Comparison of ENCODE assay signal across 13 cellular contexts in the genomic region with DNA sequence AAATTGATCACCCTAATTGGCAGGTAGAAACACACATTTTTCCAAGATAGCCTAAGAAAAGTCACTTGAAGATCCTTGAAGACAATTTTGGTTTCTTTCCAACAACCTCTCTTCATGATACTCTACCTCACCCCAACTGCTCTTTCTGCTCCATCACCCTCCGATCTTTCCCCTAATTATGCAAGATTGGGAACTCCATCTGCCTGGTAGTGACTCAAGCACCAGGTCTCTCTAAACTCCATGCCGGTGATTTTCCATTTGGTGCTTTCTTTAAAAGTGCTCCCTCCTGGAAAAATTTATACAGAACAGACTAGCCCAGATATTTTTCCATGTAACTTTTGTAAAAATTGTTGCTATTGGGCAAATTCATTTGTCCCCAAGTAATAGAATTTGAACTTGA. TPM values are rescaled to one million over a fixed set of nuclear protein-coding genes. Genes with fewer than 3 reads are reported as not detected.
DNase-seq lines count a peak whose midpoint lies in the region; ATAC-seq and TF ChIP-seq lines count a peak whose summit lies in the region.
"Had no signal": no experiment of that assay in that cellular context is flagged by ENCODE, and none has a peak within 500 bp of the region (broad histone marks: within the 10 kb centered on the region; RNA-seq: fewer than 3 reads in every experiment).

No MANE protein-coding gene starts in this region.

- H3K4me1 Mint-ChIP-seq in neural crest cell, result peaks cover 24% of the 10 kb centered on the region

- H3K4me1 ChIP-seq in Loucy (ENCODE audit: insufficient read depth, low read length, poor library complexity, severe bottlenecking), result peaks cover 20% of the 10 kb centered on the region
- peaks cover 22 to 36% of the 10 kb centered on the region in 2 donors for H3K4me1 ChIP-seq in adrenal gland (replicated peaks in 1 of 2)

- 51 to 76% (median 69%) methylated on average over 2 of the region's 2 CpGs for WGBS in adrenal gland, 4 donors

- H4K20me1 ChIP-seq in Loucy (ENCODE audit: insufficient read depth, low read length, poor library complexity, severe bottlenecking), result peaks cover 10% of the 10 kb centered on the region

- TF ChIP-seq POLR2A in adrenal gland (IDR thresholded peaks at IDR 0.05), result peak in 1 of 2 donors; percentile 30

- no peaks in the 10 kb centered on the region for H3K27me3 ChIP-seq in Loucy (ENCODE audit: insufficient read depth, low read length, poor library complexity, severe bottlenecking)
- H3K27me3 ChIP-seq in adrenal gland, result no peaks in the 10 kb centered on the region

- peak overlapping the region; percentile 81 for H3K4me2 ChIP-seq in Loucy (ENCODE audit: low read depth, low read length, poor library complexity, severe bottlenecking)

- H3K9me3 ChIP-seq in Loucy (ENCODE audit: insufficient read depth, low read depth, low read length) (peaks cover 9% of the 10 kb centered on the region), adrenal gland (replicated peaks in 1 of 3) (peaks cover 0 to 11% (median 0%) of the 10 kb centered on the region in 3 donors)

- peaks cover 7% of the 10 kb centered on the region for H3K9me3 Mint-ChIP-seq in neural crest cell

- intact Hi-C loops in adrenal gland (cut with DNase I), result no loop called here

- H3K27ac ChIP-seq in adrenal gland, result peak overlapping the region in 4 of 5 donors; percentile 33 to 96 (median 94)
- H3K27ac ChIP-seq: 22Rv1 had no signal

- no peak overlapping the region for H3K27ac Mint-ChIP-seq in neural crest cell (ENCODE audit: unreplicated experiment)

- H3K4me3 Mint-ChIP-seq in neural crest cell, result peak overlapping the region; percentile 65

- peaks cover 11% of the 10 kb centered on the region for H3K36me3 Mint-ChIP-seq in neural crest cell (ENCODE audit: low read depth)

- peaks cover 21% of the 10 kb centered on the region for H3K79me2 ChIP-seq in Loucy (ENCODE audit: insufficient read depth, low read length)

- no peak overlapping the region for H3K9ac ChIP-seq in Loucy (ENCODE audit: low read depth, low read length, poor library complexity, severe bottlenecking)

- H3K4me3 ChIP-seq in Loucy (ENCODE audit: low read length, poor library complexity, severe bottlenecking) (no peak overlapping the region), adrenal gland (peak overlapping the region in 1 of 4 donors; percentile 97)

- H3K36me3 ChIP-seq in Loucy (ENCODE audit: insufficient read depth, low read length) (no peaks in the 10 kb centered on the region), adrenal gland (replicated peaks in 1 of 2) (peaks cover 0 to 21% of the 10 kb centered on the region in 2 donors)

- DNase-seq in DMS79 treated with DMSO at 0.1 percent for 48 hours (lab: John Stamatoyannopoulos, UW), result peak; percentile 49
- no peak for DNase-seq in DMS79 (lab: John Stamatoyannopoulos, UW)
- DNase-seq in adrenal gland, result peak in 1 of 7 donors; percentile 27
- DNase-seq in neural crest cell (ENCODE audit: low read depth, low spot score), result no peak
- DNase-seq in GOT3 (lab: John Stamatoyannopoulos, UW), result no peak
- no peak for DNase-seq in RKO (ENCODE audit: low spot score)
- DNase-seq: activated CD8-positive, alpha-beta memory T cell treated with anti-CD3 and anti-CD28 coated beads for 24 hours; kidney; NCI-H187 had no signal

- peak overlapping the region; percentile 97 for H2AFZ ChIP-seq in Loucy (ENCODE audit: low read length)

- TF ChIP-seq CTCF in Loucy (conservative IDR thresholded peaks at IDR 0.05; ENCODE audit: low read length) (no peak), adrenal gland (IDR thresholded peaks at IDR 0.05) (no peak), neural crest cell (conservative IDR thresholded peaks at IDR 0.05) (no peak)

- no peaks in the 10 kb centered on the region for H3K9me2 ChIP-seq in Loucy (replicated peaks; ENCODE audit: low read depth, low read length)

- ATAC-seq in HG03097 (IDR thresholded peaks at IDR 0.05; ENCODE audit: low FRiP score, unreplicated experiment), result no peak

- no peaks in the 10 kb centered on the region for H3F3A ChIP-seq in Loucy (ENCODE audit: low read depth)

- H3K27me3 Mint-ChIP-seq in neural crest cell (ENCODE audit: low read depth), result no peaks in the 10 kb centered on the region
- H3K27me3 Mint-ChIP-seq: naive thymus-derived CD8-positive, alpha-beta T cell had no signal

RNA-seq across cellular contexts. Expression of a gene that starts 1.1 kb away (rescaled TPM):
- total RNA-seq in adrenal gland (1,000 to 10,000 TPM; 1,560 to 4,669 (median 4,059) TPM), neural crest cell (202 and 204 TPM in 2 replicates)
- 1,000 to 10,000 TPM; 1,140 to 3,530 (median 1,408) TPM for polyA plus RNA-seq in adrenal gland
